25 cellular contexts compared by ENCODE assay signal in the genomic region with DNA sequence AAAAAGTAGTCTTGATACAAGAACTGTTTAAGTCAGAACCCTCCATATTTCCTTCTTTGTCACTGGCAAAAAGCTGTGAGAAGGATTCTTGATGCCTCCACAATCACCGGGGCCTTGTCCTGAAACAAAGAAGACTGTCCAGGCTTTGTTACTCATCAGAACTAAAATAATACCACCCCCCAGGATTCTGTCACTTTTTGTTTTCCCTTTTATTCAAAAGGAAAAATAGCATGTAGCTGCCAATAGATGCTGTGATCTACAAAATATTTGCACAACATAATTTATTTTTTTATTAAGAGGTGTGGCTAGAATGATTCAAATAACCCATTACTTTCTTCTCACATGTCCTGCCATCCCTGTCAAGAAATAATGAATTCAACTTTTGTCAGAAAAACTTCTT.
"Had no signal": no experiment of that assay in that cellular context is flagged by ENCODE, and none has a peak within 500 bp of the region (broad histone marks: within the 10 kb centered on the region; RNA-seq: fewer than 3 reads in every experiment).

No MANE protein-coding gene starts in this region.

- H3K36me3 ChIP-seq: breast epithelium, esophagus squamous epithelium, gastrocnemius medialis, heart right ventricle, prostate gland, spleen, tibial nerve, upper lobe of left lung, uterus had no signal

- ATAC-seq: gastrocnemius medialis; naive thymus-derived CD4-positive, alpha-beta T cell; stimulated activated memory B cell treated with anti-CD40 and anti-IgM and Interleukin-4, amounts not matched to agents 10 μg/mL and 1 μg/mL and 100 μg/mL, for 72 hours; stimulated activated naive CD8-positive, alpha-beta T cell treated with anti-CD3 and anti-CD28 coated beads, Interleukin-15, Interleukin-2, amounts not matched to agents 100 U/mL and 50 U/mL, for 24 hours had no signal

- H3K9me3 ChIP-seq: gastrocnemius medialis, prostate gland, uterus had no signal

- H3K27me3 ChIP-seq: breast epithelium, esophagus squamous epithelium, gastrocnemius medialis, heart right ventricle, tibial nerve, upper lobe of left lung, uterus had no signal

- H3K27ac ChIP-seq: esophagus squamous epithelium, gastrocnemius medialis, parathyroid adenoma, prostate gland, spleen, upper lobe of left lung had no signal

- H3K4me1 ChIP-seq: breast epithelium, esophagus squamous epithelium, parathyroid adenoma, prostate gland had no signal

- DNase-seq: dermis blood vessel endothelial cell; effector memory CD4-positive, alpha-beta T cell; esophagus squamous epithelium; immature natural killer cell; islet precursor cell; kidney glomerular epithelial cell; mesendoderm; midbrain; naive thymus-derived CD4-positive, alpha-beta T cell; nephron progenitor cell; occipital lobe; spleen; stimulated activated CD4-positive, alpha-beta T cell treated with anti-CD3 and anti-CD28 coated beads, Interleukin-4, amount 100 ng/mL, for 4 hours; stimulated activated naive CD8-positive, alpha-beta T cell treated with anti-CD3 and anti-CD28 coated beads, Interleukin-15, Interleukin-2, amounts not matched to agents 100 U/mL and 50 U/mL, for 24 hours had no signal

- H3K4me3 ChIP-seq: breast epithelium, coronary artery, esophagus squamous epithelium, gastrocnemius medialis, heart right ventricle, prostate gland, skin epidermis, spleen, tibial nerve, upper lobe of left lung, uterus had no signal

- H3K9ac ChIP-seq: parathyroid adenoma had no signal

- H2AFZ ChIP-seq: parathyroid adenoma had no signal
